Comparison of ENCODE assay signal across 1 cellular context in genomic region chrX:85815203-85815751, GRCh38.
TF ChIP-seq lines count a peak whose summit lies in the region.

No MANE protein-coding gene starts in this region.

TF ChIP-seq in A549, 52 proteins besides CTCF, POLR2A, EP300 and RAD21 (continued from another document):
- no peak for TF ChIP-seq PBX3 (IDR thresholded peaks at IDR 0.05)
